24 cellular contexts compared by ENCODE assay signal in the genomic region with DNA sequence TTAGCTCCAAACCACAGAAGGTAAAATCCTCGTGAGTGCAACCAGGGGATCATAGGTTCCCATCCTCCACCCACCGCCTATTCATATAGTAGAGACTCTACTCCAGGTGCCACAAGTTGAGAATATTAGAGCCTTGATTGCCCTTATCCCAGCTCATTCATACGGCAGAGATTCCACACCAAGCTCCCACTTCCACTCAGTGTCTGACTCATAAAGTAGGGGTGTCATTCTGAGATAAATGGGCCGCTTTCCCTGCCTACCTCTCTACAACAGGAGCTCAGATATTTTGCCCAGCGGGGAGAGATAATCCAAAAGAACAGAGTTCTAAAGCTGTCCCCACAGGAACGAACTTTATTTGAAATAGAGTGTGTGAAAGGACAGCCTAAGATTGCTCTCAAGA. TPM values are rescaled to one million over a fixed set of nuclear protein-coding genes. Genes with fewer than 3 reads are reported as not detected.
"Had no signal": no experiment of that assay in that cellular context is flagged by ENCODE, and none has a peak within 500 bp of the region (broad histone marks: within the 10 kb centered on the region; RNA-seq: fewer than 3 reads in every experiment).

No MANE protein-coding gene starts in this region.

- H3K4me3 Mint-ChIP-seq: activated CD4-positive, alpha-beta memory T cell treated with anti-CD3 and anti-CD28 coated beads, Interleukin-2, amount 10 ng/mL, durations not matched to agents 7 days and 5 days; activated CD4-positive, alpha-beta T cell treated with anti-CD3 and anti-CD28 coated beads for 36 hours; activated naive CD4-positive, alpha-beta T cell treated with anti-CD3 and anti-CD28 coated beads, Interleukin-2, amount 10 ng/mL, durations not matched to agents 7 days and 5 days; activated naive CD8-positive, alpha-beta T cell treated with anti-CD3 and anti-CD28 coated beads for 36 hours; T-cell had no signal

- ATAC-seq: activated CD4-positive, alpha-beta T cell treated with anti-CD3 and anti-CD28 coated beads for 36 hours; T-cell had no signal

- H3K9me3 Mint-ChIP-seq: activated CD4-positive, alpha-beta memory T cell treated with anti-CD3 and anti-CD28 coated beads, Interleukin-2, amount 10 ng/mL, durations not matched to agents 7 days and 5 days had no signal

- H3K27ac Mint-ChIP-seq: activated CD4-positive, alpha-beta memory T cell treated with anti-CD3 and anti-CD28 coated beads, Interleukin-2, amount 10 ng/mL, durations not matched to agents 7 days and 5 days; activated CD4-positive, alpha-beta T cell treated with anti-CD3 and anti-CD28 coated beads for 36 hours; activated naive CD4-positive, alpha-beta T cell treated with anti-CD3 and anti-CD28 coated beads, Interleukin-2, amount 10 ng/mL, durations not matched to agents 7 days and 5 days; activated naive CD8-positive, alpha-beta T cell treated with anti-CD3 and anti-CD28 coated beads for 36 hours; activated T-helper 2 cell treated with anti-CD3 and anti-CD28 coated beads, Interferon-gamma antibody, Interleukin-2, Interleukin-4, amounts not matched to agents 10 μg/mL and 5 μg/mL and 100 μg/mL, durations not matched to agents 14 hours and 24 hours and 36 hours; T-cell had no signal

- H3K27me3 Mint-ChIP-seq: activated CD4-positive, alpha-beta T cell treated with anti-CD3 and anti-CD28 coated beads for 36 hours; activated naive CD8-positive, alpha-beta T cell treated with anti-CD3 and anti-CD28 coated beads for 36 hours; T-cell had no signal

- DNase-seq: activated CD4-positive, alpha-beta T cell treated with anti-CD3 and anti-CD28 coated beads for 36 hours; activated CD4-positive, alpha-beta T cell treated with anti-CD3 and anti-CD28 coated beads, Interleukin-2, amount 50 U/mL, for 1 hour; activated gamma-delta T cell treated with Interleukin-2 at 50 U/mL for 16 hours; activated naive CD4-positive, alpha-beta T cell treated with anti-CD3 and anti-CD28 coated beads, Interleukin-2, amount 10 ng/mL, durations not matched to agents 7 days and 5 days; activated naive CD8-positive, alpha-beta T cell treated with anti-CD3 and anti-CD28 coated beads for 36 hours; activated T-cell treated with anti-CD3 and anti-CD28 coated beads for 4 hours; activated T-cell treated with anti-CD3 and anti-CD28 coated beads, Interleukin-2, amount 50 U/mL, for 48 hours; anterior cingulate cortex; cerebellar nuclear complex; Kasumi-1; KBM-7; NCI-H1048; NCI-H187 treated with DMSO at 0.1 percent for 48 hours; NCI-H2081 treated with DMSO at 0.1 percent for 48 hours; NCI-H446 treated with DMSO at 0.1 percent for 48 hours; NCI-H524 treated with DMSO at 0.1 percent for 48 hours; NCI-H774; NK-92 treated with Interleukin-12 subunit alpha and Interleukin-12 subunit beta, amount 100 ng/mL, for 24 hours; Peyer's patch; SHP77 treated with DMSO at 0.1 percent for 48 hours; T-cell; T-helper 2 cell had no signal

- H3K4me1 Mint-ChIP-seq: activated CD4-positive, alpha-beta memory T cell treated with anti-CD3 and anti-CD28 coated beads, Interleukin-2, amount 10 ng/mL, durations not matched to agents 7 days and 5 days; activated CD4-positive, alpha-beta T cell treated with anti-CD3 and anti-CD28 coated beads for 36 hours; activated naive CD4-positive, alpha-beta T cell treated with anti-CD3 and anti-CD28 coated beads, Interleukin-2, amount 10 ng/mL, durations not matched to agents 7 days and 5 days; activated naive CD8-positive, alpha-beta T cell treated with anti-CD3 and anti-CD28 coated beads for 36 hours; T-cell had no signal

- H3K36me3 Mint-ChIP-seq: activated naive CD4-positive, alpha-beta T cell treated with anti-CD3 and anti-CD28 coated beads, Interleukin-2, amount 10 ng/mL, durations not matched to agents 7 days and 5 days had no signal

RNA-seq across cellular contexts. Expression of a gene that starts 46.1 kb away (rescaled TPM):
- total RNA-seq: activated CD4-positive, alpha-beta memory T cell treated with anti-CD3 and anti-CD28 coated beads, Interleukin-2, amount 10 ng/mL, durations not matched to agents 7 days and 5 days; T-cell had no signal
